13 cellular contexts compared by ENCODE assay signal in the genomic region with DNA sequence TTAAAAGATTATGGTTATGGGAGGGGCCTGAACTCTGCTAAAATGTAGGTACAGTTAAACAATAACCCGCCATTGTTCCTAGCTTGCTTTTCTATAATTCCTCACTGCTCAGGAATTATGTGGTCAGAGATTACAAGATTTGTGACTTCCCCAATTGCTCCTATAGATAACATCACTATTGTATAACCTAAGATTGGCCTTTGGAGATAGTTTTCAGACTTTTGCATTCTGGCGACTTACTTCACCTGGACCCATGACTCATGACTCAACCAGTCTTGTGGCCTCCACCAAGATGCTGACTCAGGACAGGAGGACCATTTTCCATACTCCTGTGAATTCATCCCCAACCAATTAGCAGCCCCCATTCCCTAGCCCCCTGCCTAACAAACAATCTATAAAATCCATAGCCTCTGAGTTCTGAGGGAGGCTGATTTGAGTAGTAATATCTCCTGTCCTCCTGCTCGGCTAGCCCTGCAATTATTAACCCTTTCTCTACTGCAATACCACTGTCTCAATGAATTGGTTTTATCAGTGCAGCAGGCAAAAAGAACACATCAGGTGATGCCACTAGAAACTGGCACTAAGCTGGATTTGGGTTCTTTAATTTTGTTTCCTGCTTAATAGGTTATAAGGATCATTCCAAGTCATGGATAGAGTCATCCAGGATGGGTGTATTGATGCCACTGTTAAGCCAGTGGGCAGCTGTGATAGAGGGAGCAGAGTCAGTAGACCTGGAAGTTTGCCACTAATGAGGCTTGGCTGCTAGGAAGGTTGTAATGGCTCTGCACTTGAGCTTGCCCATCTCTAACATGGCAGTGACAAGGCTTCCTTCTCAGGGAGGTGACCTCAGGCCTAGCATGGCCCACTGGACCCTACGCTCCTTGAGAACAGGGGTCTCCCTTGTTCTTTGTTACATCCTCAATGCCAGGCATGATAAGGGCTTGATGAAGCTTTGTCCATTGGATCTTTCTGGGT.
DNase-seq lines count a peak whose midpoint lies in the region; ATAC-seq and TF ChIP-seq lines count a peak whose summit lies in the region.
"Had no signal": no experiment of that assay in that cellular context is flagged by ENCODE, and none has a peak within 500 bp of the region (broad histone marks: within the 10 kb centered on the region; RNA-seq: fewer than 3 reads in every experiment).

No MANE protein-coding gene starts in this region.

- peak; percentile 80 for DNase-seq in Daoy (ENCODE audit: low read depth)
- DNase-seq in HL-60 (ENCODE audit: low read depth in 1 of 2, low spot score in 1 of 2), result peak; percentile 15 to 23
- no peak for DNase-seq in mesendoderm
- DNase-seq in nucleus accumbens (lab: John Stamatoyannopoulos, UW), result no peak
- DNase-seq: CD8-positive, alpha-beta memory T cell; glutamatergic neuron; left lung; NCI-H526; T-helper 9 cell had no signal

- no CpG with 5 or more reads among the region's 4 CpGs for WGBS in mesendoderm (ENCODE audit: extremely low coverage, insufficient coverage, low lambda C conversion rate)

- ATAC-seq in GM19351 (IDR thresholded peaks at IDR 0.05; ENCODE audit: unreplicated experiment) (no peak), GM18502 (IDR thresholded peaks at IDR 0.05; ENCODE audit: poor library complexity, unreplicated experiment) (no peak)
- ATAC-seq: left lung had no signal

- no peak overlapping the region for H3K4me3 Mint-ChIP-seq in brain
- H3K4me3 Mint-ChIP-seq: CD8-positive, alpha-beta memory T cell; nephron had no signal

- H3K18ac ChIP-seq in mesendoderm (ENCODE audit: low read length), result no peak overlapping the region

- H2BK15ac ChIP-seq in mesendoderm (replicated peaks; ENCODE audit: low read depth), result no peak overlapping the region

- no peaks in the 10 kb centered on the region for H3K27me3 ChIP-seq in HL-60 (ENCODE audit: insufficient read depth, poor library complexity, severe bottlenecking)
- H3K27me3 ChIP-seq in mesendoderm (ENCODE audit: insufficient read depth, low read length, poor library complexity), result no peaks in the 10 kb centered on the region
- H3K27me3 ChIP-seq: left lung had no signal

- peaks cover 43% of the 10 kb centered on the region for H3K4me1 Mint-ChIP-seq in brain

- no peak overlapping the region for H3K4me2 ChIP-seq in mesendoderm (ENCODE audit: low read length)

- no peaks in the 10 kb centered on the region for H3K36me3 Mint-ChIP-seq in brain

- H3K79me1 ChIP-seq in mesendoderm (ENCODE audit: low read length), result no peaks in the 10 kb centered on the region

- H2BK120ac ChIP-seq in mesendoderm (ENCODE audit: low read depth, low read length), result no peak overlapping the region

- no peak overlapping the region for H2AK5ac ChIP-seq in mesendoderm (ENCODE audit: low read length)

- H3K27ac ChIP-seq in HL-60 (replicated peaks) (no peak overlapping the region), mesendoderm (ENCODE audit: low read depth, low read length) (no peak overlapping the region)
- H3K27ac ChIP-seq: left lung had no signal

- H2BK5ac ChIP-seq in mesendoderm (ENCODE audit: low read length), result no peak overlapping the region

- H4K8ac ChIP-seq in mesendoderm (ENCODE audit: low read depth, low read length), result no peak overlapping the region

- peaks cover 36% of the 10 kb centered on the region for H3K27me3 Mint-ChIP-seq in brain

- H3K4me3 ChIP-seq in HL-60 (replicated peaks; ENCODE audit: insufficient read depth, low read length) (no peak overlapping the region), mesendoderm (ENCODE audit: low read length) (peak overlapping the region; percentile 7)
- H3K4me3 ChIP-seq: left lung had no signal

- no peak overlapping the region for H3K9ac ChIP-seq in mesendoderm (ENCODE audit: low read length)

- peaks cover 8 to 10% (median 9%) of the 10 kb centered on the region in 5 experiments for H3K9me3 Mint-ChIP-seq in brain
- H3K9me3 Mint-ChIP-seq: CD8-positive, alpha-beta memory T cell had no signal

- no peaks in the 10 kb centered on the region for H3K36me3 ChIP-seq in mesendoderm (ENCODE audit: control insufficient read depth, insufficient read depth, low read length)
- H3K36me3 ChIP-seq: left lung had no signal

- no peaks in the 10 kb centered on the region for H3K79me2 ChIP-seq in mesendoderm (ENCODE audit: control insufficient read depth, insufficient read depth, low read length)

- H4K5ac ChIP-seq in mesendoderm (ENCODE audit: low read length), result no peak overlapping the region

- H3K23ac ChIP-seq in mesendoderm (ENCODE audit: low read length), result no peak overlapping the region

- H3K27ac Mint-ChIP-seq in brain, result peak overlapping the region in 4 of 5 experiments; percentile 39 to 89 (median 64)
- H3K27ac Mint-ChIP-seq: CD8-positive, alpha-beta memory T cell; nephron had no signal

- H3K56ac ChIP-seq in mesendoderm (ENCODE audit: low read length), result no peak overlapping the region

- H3K4ac ChIP-seq in mesendoderm (ENCODE audit: low read depth, low read length), result no peak overlapping the region

- no peaks in the 10 kb centered on the region for H3K4me1 ChIP-seq in mesendoderm (ENCODE audit: control insufficient read depth, low read depth, low read length)

- TF ChIP-seq CTCF in HL-60 (IDR thresholded peaks at IDR 0.05; ENCODE audit: insufficient read depth, low read length), result no peak
- TF ChIP-seq CTCF in brain (conservative IDR thresholded peaks at IDR 0.05), result no peak

Comparison
In these comparisons a context has a peak if more than half of its experiments do, and no peak if none do; other contexts are left out.
1. DNase-seq: peak in Daoy (single experiment) and HL-60 (2 of 2); none in mesendoderm (single experiment) and nucleus accumbens (0 of 56).